In the genomic region with DNA sequence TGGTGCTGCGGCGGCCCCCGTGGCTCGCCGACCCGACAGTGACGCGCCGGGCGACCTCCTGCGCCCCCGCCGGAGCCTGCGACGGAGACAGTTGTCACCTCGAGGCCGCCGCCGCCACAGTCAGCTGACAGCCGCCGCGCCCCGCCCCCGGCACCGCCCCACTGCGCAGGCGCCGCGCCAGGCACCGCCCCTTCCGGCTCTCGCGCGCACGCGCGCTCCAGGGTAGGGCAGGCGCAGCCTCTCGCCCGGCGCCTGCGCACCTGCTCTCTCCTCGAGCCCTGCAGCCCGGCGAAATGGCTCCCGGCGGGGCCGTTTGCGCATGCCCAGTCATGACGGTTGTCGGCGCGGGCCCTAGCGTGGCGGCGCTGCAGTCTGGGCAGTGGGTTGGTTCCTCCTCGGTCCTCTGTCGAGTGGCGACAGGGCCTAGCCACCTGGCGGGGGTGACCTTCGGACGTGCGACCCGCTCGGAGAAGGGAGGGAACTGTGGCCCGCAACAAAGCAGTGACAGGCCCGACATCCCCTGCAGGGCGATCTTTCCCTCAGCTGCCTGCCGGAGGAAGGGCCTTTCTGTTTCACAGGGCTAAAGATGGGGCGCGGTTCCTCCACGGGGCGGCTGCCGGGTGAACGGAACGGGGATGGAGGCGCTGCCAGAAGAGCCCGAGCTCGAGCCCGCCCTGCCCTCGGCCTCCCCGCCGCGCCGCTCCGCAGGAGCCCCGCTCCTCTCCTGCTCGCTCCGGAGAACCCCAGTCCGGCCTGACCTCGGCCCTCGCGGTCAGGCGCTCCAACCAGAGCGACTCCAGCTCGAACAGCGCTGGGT, we compare ENCODE assay signal across 1 cellular context.
TF ChIP-seq lines count a peak whose summit lies in the region.

A gene (minus strand): TSS at position 135 of the 817 bp plus-strand sequence. CDS start 134 bp downstream, at position 1.

TF ChIP-seq in HepG2, 621 proteins besides CTCF, POLR2A, EP300 and RAD21 (continued from another document and continues in another):
- TF ChIP-seq, protein P1, sequence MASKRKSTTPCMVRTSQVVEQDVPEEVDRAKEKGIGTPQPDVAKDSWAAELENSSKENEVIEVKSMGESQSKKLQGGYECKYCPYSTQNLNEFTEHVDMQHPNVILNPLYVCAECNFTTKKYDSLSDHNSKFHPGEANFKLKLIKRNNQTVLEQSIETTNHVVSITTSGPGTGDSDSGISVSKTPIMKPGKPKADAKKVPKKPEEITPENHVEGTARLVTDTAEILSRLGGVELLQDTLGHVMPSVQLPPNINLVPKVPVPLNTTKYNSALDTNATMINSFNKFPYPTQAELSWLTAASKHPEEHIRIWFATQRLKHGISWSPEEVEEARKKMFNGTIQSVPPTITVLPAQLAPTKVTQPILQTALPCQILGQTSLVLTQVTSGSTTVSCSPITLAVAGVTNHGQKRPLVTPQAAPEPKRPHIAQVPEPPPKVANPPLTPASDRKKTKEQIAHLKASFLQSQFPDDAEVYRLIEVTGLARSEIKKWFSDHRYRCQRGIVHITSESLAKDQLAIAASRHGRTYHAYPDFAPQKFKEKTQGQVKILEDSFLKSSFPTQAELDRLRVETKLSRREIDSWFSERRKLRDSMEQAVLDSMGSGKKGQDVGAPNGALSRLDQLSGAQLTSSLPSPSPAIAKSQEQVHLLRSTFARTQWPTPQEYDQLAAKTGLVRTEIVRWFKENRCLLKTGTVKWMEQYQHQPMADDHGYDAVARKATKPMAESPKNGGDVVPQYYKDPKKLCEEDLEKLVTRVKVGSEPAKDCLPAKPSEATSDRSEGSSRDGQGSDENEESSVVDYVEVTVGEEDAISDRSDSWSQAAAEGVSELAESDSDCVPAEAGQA (IDR thresholded peaks at IDR 0.05; ENCODE audit: low read depth): peak; percentile 72; the same call in 1 of the 2 replicates
- TF ChIP-seq, protein P1 (CRISPR knock-in tag; IDR thresholded peaks at IDR 0.05; ENCODE audit: borderline replicate concordance): no peak; the same call in 1 of the 2 replicates
- TF ChIP-seq ZNF253 (CRISPR knock-in tag; IDR thresholded peaks at IDR 0.05; ENCODE audit: borderline replicate concordance) (peak; percentile 81; the same call in 1 of the 2 replicates), TBX3 (IDR thresholded peaks at IDR 0.05; ENCODE audit: borderline replicate concordance) (peak; percentile 26; the same call in 1 of the 2 replicates), ZNF83 (CRISPR knock-in tag; IDR thresholded peaks at IDR 0.05; ENCODE audit: borderline replicate concordance) (peak; percentile 61; the same call in 1 of the 2 replicates), NFKBIZ (CRISPR knock-in tag; IDR thresholded peaks at IDR 0.05) (0 out of 2 replicates have a peak, but pooled peaks have one; percentile 58), TP53 (CRISPR knock-in tag; conservative IDR thresholded peaks at IDR 0.05) (no peak), ZNF501 (CRISPR knock-in tag; IDR thresholded peaks at IDR 0.05) (peak; percentile 76), ZMYM2 (CRISPR knock-in tag; IDR thresholded peaks at IDR 0.05) (peak; percentile 59; the same call in 1 of the 2 replicates), EEA1 (CRISPR knock-in tag; IDR thresholded peaks at IDR 0.05; ENCODE audit: borderline replicate concordance) (0 out of 2 replicates have a peak, but pooled peaks have one; percentile 46), NFATC3 (CRISPR knock-in tag; IDR thresholded peaks at IDR 0.05) (no peak), SAFB2 (CRISPR knock-in tag; IDR thresholded peaks at IDR 0.05; ENCODE audit: borderline replicate concordance, low read depth) (peak; percentile 86; the same call in 1 of the 2 replicates), CREB1 (IDR thresholded peaks at IDR 0.05) (peak; percentile 50), CREB1 (CRISPR knock-in tag; IDR thresholded peaks at IDR 0.05) (no peak), ZNF10 (CRISPR knock-in tag; IDR thresholded peaks at IDR 0.05; ENCODE audit: borderline replicate concordance, low read depth) (no peak), ZMYM4 (CRISPR knock-in tag; IDR thresholded peaks at IDR 0.05) (peak; percentile 76), NRL (CRISPR knock-in tag; IDR thresholded peaks at IDR 0.05; ENCODE audit: borderline replicate concordance) (peak; percentile 91; the same call in 1 of the 2 replicates), BORCS8-MEF2B (CRISPR knock-in tag; IDR thresholded peaks at IDR 0.05) (peak; percentile 85), KDM5B (CRISPR knock-in tag; IDR thresholded peaks at IDR 0.05; ENCODE audit: borderline replicate concordance) (peak; percentile 97), ZNF430 (CRISPR knock-in tag; IDR thresholded peaks at IDR 0.05) (peak; percentile 46; the same call in 1 of the 2 replicates), AKAP8 (CRISPR knock-in tag; IDR thresholded peaks at IDR 0.05) (peak; percentile 69; the same call in 1 of the 2 replicates), RARG (CRISPR knock-in tag; IDR thresholded peaks at IDR 0.05; ENCODE audit: low read depth) (0 out of 2 replicates have a peak, but pooled peaks have one; percentile 77)
- TF ChIP-seq, protein P2, sequence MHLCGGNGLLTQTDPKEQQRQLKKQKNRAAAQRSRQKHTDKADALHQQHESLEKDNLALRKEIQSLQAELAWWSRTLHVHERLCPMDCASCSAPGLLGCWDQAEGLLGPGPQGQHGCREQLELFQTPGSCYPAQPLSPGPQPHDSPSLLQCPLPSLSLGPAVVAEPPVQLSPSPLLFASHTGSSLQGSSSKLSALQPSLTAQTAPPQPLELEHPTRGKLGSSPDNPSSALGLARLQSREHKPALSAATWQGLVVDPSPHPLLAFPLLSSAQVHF (CRISPR knock-in tag; IDR thresholded peaks at IDR 0.05): peak; percentile 88
- TF ChIP-seq, protein P3, sequence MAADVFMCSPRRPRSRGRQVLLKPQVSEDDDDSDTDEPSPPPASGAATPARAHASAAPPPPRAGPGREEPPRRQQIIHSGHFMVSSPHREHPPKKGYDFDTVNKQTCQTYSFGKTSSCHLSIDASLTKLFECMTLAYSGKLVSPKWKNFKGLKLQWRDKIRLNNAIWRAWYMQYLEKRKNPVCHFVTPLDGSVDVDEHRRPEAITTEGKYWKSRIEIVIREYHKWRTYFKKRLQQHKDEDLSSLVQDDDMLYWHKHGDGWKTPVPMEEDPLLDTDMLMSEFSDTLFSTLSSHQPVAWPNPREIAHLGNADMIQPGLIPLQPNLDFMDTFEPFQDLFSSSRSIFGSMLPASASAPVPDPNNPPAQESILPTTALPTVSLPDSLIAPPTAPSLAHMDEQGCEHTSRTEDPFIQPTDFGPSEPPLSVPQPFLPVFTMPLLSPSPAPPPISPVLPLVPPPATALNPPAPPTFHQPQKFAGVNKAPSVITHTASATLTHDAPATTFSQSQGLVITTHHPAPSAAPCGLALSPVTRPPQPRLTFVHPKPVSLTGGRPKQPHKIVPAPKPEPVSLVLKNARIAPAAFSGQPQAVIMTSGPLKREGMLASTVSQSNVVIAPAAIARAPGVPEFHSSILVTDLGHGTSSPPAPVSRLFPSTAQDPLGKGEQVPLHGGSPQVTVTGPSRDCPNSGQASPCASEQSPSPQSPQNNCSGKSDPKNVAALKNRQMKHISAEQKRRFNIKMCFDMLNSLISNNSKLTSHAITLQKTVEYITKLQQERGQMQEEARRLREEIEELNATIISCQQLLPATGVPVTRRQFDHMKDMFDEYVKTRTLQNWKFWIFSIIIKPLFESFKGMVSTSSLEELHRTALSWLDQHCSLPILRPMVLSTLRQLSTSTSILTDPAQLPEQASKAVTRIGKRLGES (CRISPR knock-in tag; IDR thresholded peaks at IDR 0.05; ENCODE audit: borderline replicate concordance): no peak
- TF ChIP-seq, protein P4, sequence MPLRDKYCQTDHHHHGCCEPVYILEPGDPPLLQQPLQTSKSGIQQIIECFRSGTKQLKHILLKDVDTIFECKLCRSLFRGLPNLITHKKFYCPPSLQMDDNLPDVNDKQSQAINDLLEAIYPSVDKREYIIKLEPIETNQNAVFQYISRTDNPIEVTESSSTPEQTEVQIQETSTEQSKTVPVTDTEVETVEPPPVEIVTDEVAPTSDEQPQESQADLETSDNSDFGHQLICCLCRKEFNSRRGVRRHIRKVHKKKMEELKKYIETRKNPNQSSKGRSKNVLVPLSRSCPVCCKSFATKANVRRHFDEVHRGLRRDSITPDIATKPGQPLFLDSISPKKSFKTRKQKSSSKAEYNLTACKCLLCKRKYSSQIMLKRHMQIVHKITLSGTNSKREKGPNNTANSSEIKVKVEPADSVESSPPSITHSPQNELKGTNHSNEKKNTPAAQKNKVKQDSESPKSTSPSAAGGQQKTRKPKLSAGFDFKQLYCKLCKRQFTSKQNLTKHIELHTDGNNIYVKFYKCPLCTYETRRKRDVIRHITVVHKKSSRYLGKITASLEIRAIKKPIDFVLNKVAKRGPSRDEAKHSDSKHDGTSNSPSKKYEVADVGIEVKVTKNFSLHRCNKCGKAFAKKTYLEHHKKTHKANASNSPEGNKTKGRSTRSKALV (CRISPR knock-in tag; IDR thresholded peaks at IDR 0.05): no peak
- TF ChIP-seq, protein P5, sequence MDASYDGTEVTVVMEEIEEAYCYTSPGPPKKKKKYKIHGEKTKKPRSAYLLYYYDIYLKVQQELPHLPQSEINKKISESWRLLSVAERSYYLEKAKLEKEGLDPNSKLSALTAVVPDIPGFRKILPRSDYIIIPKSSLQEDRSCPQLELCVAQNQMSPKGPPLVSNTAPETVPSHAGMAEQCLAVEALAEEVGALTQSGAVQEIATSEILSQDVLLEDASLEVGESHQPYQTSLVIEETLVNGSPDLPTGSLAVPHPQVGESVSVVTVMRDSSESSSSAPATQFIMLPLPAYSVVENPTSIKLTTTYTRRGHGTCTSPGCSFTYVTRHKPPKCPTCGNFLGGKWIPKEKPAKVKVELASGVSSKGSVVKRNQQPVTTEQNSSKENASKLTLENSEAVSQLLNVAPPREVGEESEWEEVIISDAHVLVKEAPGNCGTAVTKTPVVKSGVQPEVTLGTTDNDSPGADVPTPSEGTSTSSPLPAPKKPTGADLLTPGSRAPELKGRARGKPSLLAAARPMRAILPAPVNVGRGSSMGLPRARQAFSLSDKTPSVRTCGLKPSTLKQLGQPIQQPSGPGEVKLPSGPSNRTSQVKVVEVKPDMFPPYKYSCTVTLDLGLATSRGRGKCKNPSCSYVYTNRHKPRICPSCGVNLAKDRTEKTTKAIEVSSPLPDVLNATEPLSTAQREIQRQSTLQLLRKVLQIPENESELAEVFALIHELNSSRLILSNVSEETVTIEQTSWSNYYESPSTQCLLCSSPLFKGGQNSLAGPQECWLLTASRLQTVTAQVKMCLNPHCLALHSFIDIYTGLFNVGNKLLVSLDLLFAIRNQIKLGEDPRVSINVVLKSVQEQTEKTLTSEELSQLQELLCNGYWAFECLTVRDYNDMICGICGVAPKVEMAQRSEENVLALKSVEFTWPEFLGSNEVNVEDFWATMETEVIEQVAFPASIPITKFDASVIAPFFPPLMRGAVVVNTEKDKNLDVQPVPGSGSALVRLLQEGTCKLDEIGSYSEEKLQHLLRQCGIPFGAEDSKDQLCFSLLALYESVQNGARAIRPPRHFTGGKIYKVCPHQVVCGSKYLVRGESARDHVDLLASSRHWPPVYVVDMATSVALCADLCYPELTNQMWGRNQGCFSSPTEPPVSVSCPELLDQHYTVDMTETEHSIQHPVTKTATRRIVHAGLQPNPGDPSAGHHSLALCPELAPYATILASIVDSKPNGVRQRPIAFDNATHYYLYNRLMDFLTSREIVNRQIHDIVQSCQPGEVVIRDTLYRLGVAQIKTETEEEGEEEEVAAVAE (CRISPR knock-in tag; IDR thresholded peaks at IDR 0.05; ENCODE audit: borderline replicate concordance): 0 out of 2 replicates have a peak, but pooled peaks have one; percentile 35
- TF ChIP-seq, protein P6, sequence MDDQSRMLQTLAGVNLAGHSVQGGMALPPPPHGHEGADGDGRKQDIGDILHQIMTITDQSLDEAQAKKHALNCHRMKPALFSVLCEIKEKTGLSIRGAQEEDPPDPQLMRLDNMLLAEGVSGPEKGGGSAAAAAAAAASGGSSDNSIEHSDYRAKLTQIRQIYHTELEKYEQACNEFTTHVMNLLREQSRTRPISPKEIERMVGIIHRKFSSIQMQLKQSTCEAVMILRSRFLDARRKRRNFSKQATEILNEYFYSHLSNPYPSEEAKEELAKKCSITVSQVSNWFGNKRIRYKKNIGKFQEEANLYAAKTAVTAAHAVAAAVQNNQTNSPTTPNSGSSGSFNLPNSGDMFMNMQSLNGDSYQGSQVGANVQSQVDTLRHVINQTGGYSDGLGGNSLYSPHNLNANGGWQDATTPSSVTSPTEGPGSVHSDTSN (CRISPR knock-in tag; IDR thresholded peaks at IDR 0.05; ENCODE audit: borderline replicate concordance): no peak
- TF ChIP-seq, protein P7, sequence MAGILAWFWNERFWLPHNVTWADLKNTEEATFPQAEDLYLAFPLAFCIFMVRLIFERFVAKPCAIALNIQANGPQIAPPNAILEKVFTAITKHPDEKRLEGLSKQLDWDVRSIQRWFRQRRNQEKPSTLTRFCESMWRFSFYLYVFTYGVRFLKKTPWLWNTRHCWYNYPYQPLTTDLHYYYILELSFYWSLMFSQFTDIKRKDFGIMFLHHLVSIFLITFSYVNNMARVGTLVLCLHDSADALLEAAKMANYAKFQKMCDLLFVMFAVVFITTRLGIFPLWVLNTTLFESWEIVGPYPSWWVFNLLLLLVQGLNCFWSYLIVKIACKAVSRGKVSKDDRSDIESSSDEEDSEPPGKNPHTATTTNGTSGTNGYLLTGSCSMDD (CRISPR knock-in tag; IDR thresholded peaks at IDR 0.05): no peak
- TF ChIP-seq, protein P8, sequence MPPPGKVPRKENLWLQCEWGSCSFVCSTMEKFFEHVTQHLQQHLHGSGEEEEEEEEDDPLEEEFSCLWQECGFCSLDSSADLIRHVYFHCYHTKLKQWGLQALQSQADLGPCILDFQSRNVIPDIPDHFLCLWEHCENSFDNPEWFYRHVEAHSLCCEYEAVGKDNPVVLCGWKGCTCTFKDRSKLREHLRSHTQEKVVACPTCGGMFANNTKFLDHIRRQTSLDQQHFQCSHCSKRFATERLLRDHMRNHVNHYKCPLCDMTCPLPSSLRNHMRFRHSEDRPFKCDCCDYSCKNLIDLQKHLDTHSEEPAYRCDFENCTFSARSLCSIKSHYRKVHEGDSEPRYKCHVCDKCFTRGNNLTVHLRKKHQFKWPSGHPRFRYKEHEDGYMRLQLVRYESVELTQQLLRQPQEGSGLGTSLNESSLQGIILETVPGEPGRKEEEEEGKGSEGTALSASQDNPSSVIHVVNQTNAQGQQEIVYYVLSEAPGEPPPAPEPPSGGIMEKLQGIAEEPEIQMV (CRISPR knock-in tag; IDR thresholded peaks at IDR 0.05; ENCODE audit: low read depth): peak; percentile 99
